In the genomic region with DNA sequence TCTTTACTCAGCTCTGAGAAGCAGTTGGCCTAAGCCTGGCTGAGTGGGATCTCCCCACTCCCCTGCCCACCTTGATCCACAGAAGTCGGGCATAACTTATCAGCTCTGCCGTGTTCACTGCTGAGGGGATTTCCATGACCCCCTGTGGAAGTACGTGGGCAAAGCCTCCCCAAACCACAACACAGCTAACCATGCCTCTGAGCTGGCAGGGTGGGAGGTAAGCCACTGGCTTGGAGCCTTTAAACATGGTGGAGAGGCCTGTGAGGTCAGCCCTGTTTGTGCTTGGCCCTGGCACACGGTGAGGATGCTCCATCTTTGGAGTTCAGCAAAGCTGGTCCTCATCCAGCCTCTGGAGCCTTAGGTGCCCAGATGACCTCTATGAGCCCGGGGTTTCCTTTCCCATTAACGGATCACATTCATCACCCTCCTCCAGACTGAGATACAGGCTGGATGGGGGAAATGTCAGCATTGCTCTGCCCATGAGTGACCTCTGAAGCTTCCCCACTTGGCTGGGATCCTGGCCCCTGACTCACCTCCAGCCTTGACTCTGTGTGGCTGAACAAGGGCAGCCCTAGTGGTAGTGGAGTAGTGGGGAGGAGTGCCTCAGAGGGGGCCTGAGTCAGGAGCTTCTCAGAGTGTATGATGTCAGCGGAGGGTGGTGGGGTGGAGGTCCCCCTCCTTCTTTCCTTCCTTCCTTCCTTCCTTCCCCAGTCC, we compare ENCODE assay signal across 9 cellular contexts. TPM values are rescaled to one million over a fixed set of nuclear protein-coding genes. Genes with fewer than 3 reads are reported as not detected.
A peak's percentile ranks its signal among the peaks of the same experiment; 100 is the strongest.
DNase-seq lines count a peak whose midpoint lies in the region; ATAC-seq and TF ChIP-seq lines count a peak whose summit lies in the region.
"Had no signal": no experiment of that assay in that cellular context is flagged by ENCODE, and none has a peak within 500 bp of the region (broad histone marks: within the 10 kb centered on the region; RNA-seq: fewer than 3 reads in every experiment).

No MANE protein-coding gene starts in this region.

- intact Hi-C loops in activated CD8-positive, alpha-beta T cell treated with anti-CD3 and anti-CD28 coated beads for 36 hours (cut with micrococcal nuclease) = no loop called here

- H3K27ac ChIP-seq in stomach smooth muscle (ENCODE audit: low read length) = peak overlapping the region; percentile 100
- H3K27ac ChIP-seq: C4-2B had no signal

- no peak overlapping the region for H3K4me3 ChIP-seq in kidney epithelial cell (ENCODE audit: low read depth, low read length)
- peak overlapping the region in 1 of 2 donors; percentile 29 for H3K4me3 ChIP-seq in stomach smooth muscle (ENCODE audit: low read length in 2 of 2)

- CTCF ChIA-PET in activated CD8-positive, alpha-beta T cell treated with anti-CD3 and anti-CD28 coated beads for 36 hours (lab: Charles Lee) = interaction anchor here (0.6 to 7.7 kb wide), 6 partner anchors 9 to 199 kb away, joined by 3 to 44 read pairs (median 6); no protein-coding TSS in a partner anchor
- CTCF ChIA-PET in activated CD8-positive, alpha-beta T cell treated with anti-CD3 and anti-CD28 coated beads, Interleukin-2, amount 10 ng/mL, durations not matched to agents 7 days and 5 days (lab: Charles Lee) = interaction anchor here (1.2 to 2.5 kb wide), 3 partner anchors 9 to 237 kb away, joined by 3 to 14 read pairs (median 10); no protein-coding TSS in a partner anchor

- H3K27me3 Mint-ChIP-seq in activated CD8-positive, alpha-beta T cell treated with anti-CD3 and anti-CD28 coated beads for 36 hours = no peaks in the 10 kb centered on the region
- peaks cover 2% of the 10 kb centered on the region for H3K27me3 Mint-ChIP-seq in activated CD8-positive, alpha-beta T cell treated with anti-CD3 and anti-CD28 coated beads, Interleukin-2, amount 10 ng/mL, durations not matched to agents 7 days and 5 days (ENCODE audit: low read depth)
- H3K27me3 Mint-ChIP-seq in activated naive CD8-positive, alpha-beta T cell treated with anti-CD3 and anti-CD28 coated beads for 36 hours = no peaks in the 10 kb centered on the region

- H3K27me3 ChIP-seq in kidney epithelial cell (ENCODE audit: control insufficient read depth, insufficient read depth, low read length) (no peaks in the 10 kb centered on the region), stomach smooth muscle (ENCODE audit: control insufficient read depth in 1 of 2, insufficient read depth in 2 of 2, low read length in 2 of 2) (no peaks in the 10 kb centered on the region)

- H3K9me3 ChIP-seq in stomach smooth muscle (ENCODE audit: control insufficient read depth in 2 of 2, low read length in 2 of 2) = no peaks in the 10 kb centered on the region

- H3K4me1 Mint-ChIP-seq in activated CD8-positive, alpha-beta T cell treated with anti-CD3 and anti-CD28 coated beads for 36 hours (ENCODE audit: low read depth) = peaks cover 47% of the 10 kb centered on the region
- peaks cover 9% of the 10 kb centered on the region for H3K4me1 Mint-ChIP-seq in activated CD8-positive, alpha-beta T cell treated with anti-CD3 and anti-CD28 coated beads, Interleukin-2, amount 10 ng/mL, durations not matched to agents 7 days and 5 days (ENCODE audit: low read depth)
- peaks cover 41% of the 10 kb centered on the region for H3K4me1 Mint-ChIP-seq in activated naive CD8-positive, alpha-beta T cell treated with anti-CD3 and anti-CD28 coated beads for 36 hours

- no peaks in the 10 kb centered on the region for H3K9me3 Mint-ChIP-seq in activated CD8-positive, alpha-beta T cell treated with anti-CD3 and anti-CD28 coated beads for 36 hours
- H3K9me3 Mint-ChIP-seq in activated CD8-positive, alpha-beta T cell treated with anti-CD3 and anti-CD28 coated beads, Interleukin-2, amount 10 ng/mL, durations not matched to agents 7 days and 5 days (ENCODE audit: insufficient read depth) = no peaks in the 10 kb centered on the region
- no peaks in the 10 kb centered on the region for H3K9me3 Mint-ChIP-seq in activated naive CD8-positive, alpha-beta T cell treated with anti-CD3 and anti-CD28 coated beads for 36 hours

- H3K4me1 ChIP-seq in stomach smooth muscle (ENCODE audit: control insufficient read depth, insufficient read depth, low read length) = peaks cover 95% of the 10 kb centered on the region

- TF ChIP-seq CTCF in activated CD8-positive, alpha-beta T cell treated with anti-CD3 and anti-CD28 coated beads for 36 hours (IDR thresholded peaks at IDR 0.05) = no peak
- no peak for TF ChIP-seq CTCF in kidney epithelial cell (IDR thresholded peaks at IDR 0.05; ENCODE audit: insufficient read depth, low read length, poor library complexity, severe bottlenecking)

- ATAC-seq in activated CD8-positive, alpha-beta T cell treated with anti-CD3 and anti-CD28 coated beads for 36 hours = peak; percentile 49
- no peak for ATAC-seq in activated CD8-positive, alpha-beta T cell treated with anti-CD3 and anti-CD28 coated beads, Interleukin-2, amount 10 ng/mL, durations not matched to agents 7 days and 5 days
- no peak for ATAC-seq in GM18502 (IDR thresholded peaks at IDR 0.05; ENCODE audit: poor library complexity, unreplicated experiment)

- DNase-seq in activated CD8-positive, alpha-beta T cell treated with anti-CD3 and anti-CD28 coated beads for 36 hours = peak; percentile 51
- DNase-seq in activated CD8-positive, alpha-beta T cell treated with anti-CD3 and anti-CD28 coated beads, Interleukin-2, amount 10 ng/mL, durations not matched to agents 7 days and 5 days = no peak
- peak; percentile 54 for DNase-seq in activated naive CD8-positive, alpha-beta T cell treated with anti-CD3 and anti-CD28 coated beads for 36 hours
- DNase-seq in kidney epithelial cell (ENCODE audit: low read depth) (peak; percentile 81), DMS114 treated with DMSO at 0.1 percent for 48 hours (lab: John Stamatoyannopoulos, UW; ENCODE audit: unreplicated experiment) (no peak), NCI-H345 treated with DMSO at 0.1 percent for 48 hours (lab: John Stamatoyannopoulos, UW; ENCODE audit: unreplicated experiment) (no peak)

- H3K36me3 Mint-ChIP-seq in activated CD8-positive, alpha-beta T cell treated with anti-CD3 and anti-CD28 coated beads for 36 hours (ENCODE audit: low read depth) = no peaks in the 10 kb centered on the region
- H3K36me3 Mint-ChIP-seq in activated CD8-positive, alpha-beta T cell treated with anti-CD3 and anti-CD28 coated beads, Interleukin-2, amount 10 ng/mL, durations not matched to agents 7 days and 5 days (ENCODE audit: low read depth) = no peaks in the 10 kb centered on the region
- H3K36me3 Mint-ChIP-seq in activated naive CD8-positive, alpha-beta T cell treated with anti-CD3 and anti-CD28 coated beads for 36 hours = no peaks in the 10 kb centered on the region

- no peak overlapping the region for H3K4me3 Mint-ChIP-seq in activated CD8-positive, alpha-beta T cell treated with anti-CD3 and anti-CD28 coated beads for 36 hours
- no peak overlapping the region for H3K4me3 Mint-ChIP-seq in activated CD8-positive, alpha-beta T cell treated with anti-CD3 and anti-CD28 coated beads, Interleukin-2, amount 10 ng/mL, durations not matched to agents 7 days and 5 days
- no peak overlapping the region for H3K4me3 Mint-ChIP-seq in activated naive CD8-positive, alpha-beta T cell treated with anti-CD3 and anti-CD28 coated beads for 36 hours

- H3K27ac Mint-ChIP-seq in activated CD8-positive, alpha-beta T cell treated with anti-CD3 and anti-CD28 coated beads for 36 hours = peak overlapping the region; percentile 68
- no peak overlapping the region for H3K27ac Mint-ChIP-seq in activated CD8-positive, alpha-beta T cell treated with anti-CD3 and anti-CD28 coated beads, Interleukin-2, amount 10 ng/mL, durations not matched to agents 7 days and 5 days
- peak overlapping the region; percentile 9 for H3K27ac Mint-ChIP-seq in activated naive CD8-positive, alpha-beta T cell treated with anti-CD3 and anti-CD28 coated beads for 36 hours

- H3K9ac ChIP-seq in stomach smooth muscle (ENCODE audit: low read length in 2 of 2) = no peak overlapping the region

- POLR2A ChIA-PET in activated CD8-positive, alpha-beta T cell treated with anti-CD3 and anti-CD28 coated beads for 36 hours (lab: Charles Lee) = interaction anchor here (1.1 kb wide), 1 partner anchor 8 kb away, joined by 3 read pairs; no protein-coding TSS in a partner anchor
- POLR2A ChIA-PET in activated CD8-positive, alpha-beta T cell treated with anti-CD3 and anti-CD28 coated beads, Interleukin-2, amount 10 ng/mL, durations not matched to agents 7 days and 5 days (lab: Charles Lee) = no interaction called here

- H3K36me3 ChIP-seq in kidney epithelial cell (ENCODE audit: control insufficient read depth, insufficient read depth, low read length) = peaks cover 13% of the 10 kb centered on the region
- peaks cover 37 to 62% of the 10 kb centered on the region in 2 donors for H3K36me3 ChIP-seq in stomach smooth muscle (ENCODE audit: control insufficient read depth in 2 of 2, insufficient read depth in 2 of 2, low read length in 2 of 2)

RNA-seq across cellular contexts. Expression of gene PDLIM4, which starts 6.2 kb away (rescaled TPM):
- total RNA-seq in activated CD8-positive, alpha-beta T cell treated with anti-CD3 and anti-CD28 coated beads for 36 hours = not detected
- total RNA-seq in activated CD8-positive, alpha-beta T cell treated with anti-CD3 and anti-CD28 coated beads, Interleukin-2, amount 10 ng/mL, durations not matched to agents 7 days and 5 days = not detected
- total RNA-seq in activated naive CD8-positive, alpha-beta T cell treated with anti-CD3 and anti-CD28 coated beads for 36 hours = under 1 TPM in 1 of 2 experiments, not detected in 1; 0.31 TPM
- total RNA-seq in kidney epithelial cell = 146 and 164 TPM in 2 replicates

RNA-seq across cellular contexts. Expression of gene SLC22A4, which starts 30.5 kb away (rescaled TPM):
- under 1 TPM; 0.74 to 0.88 TPM for total RNA-seq in activated CD8-positive, alpha-beta T cell treated with anti-CD3 and anti-CD28 coated beads for 36 hours
- total RNA-seq in activated CD8-positive, alpha-beta T cell treated with anti-CD3 and anti-CD28 coated beads, Interleukin-2, amount 10 ng/mL, durations not matched to agents 7 days and 5 days = not detected
- total RNA-seq in activated naive CD8-positive, alpha-beta T cell treated with anti-CD3 and anti-CD28 coated beads for 36 hours = 1 to 10 TPM in 1 of 2 experiments, under 1 TPM in 1; 0.95 to 1.3 TPM
- 1.8 and 2.3 TPM in 2 replicates for total RNA-seq in kidney epithelial cell

RNA-seq across cellular contexts. Expression of gene P4HA2, which starts 36.1 kb away (rescaled TPM):
- total RNA-seq in activated CD8-positive, alpha-beta T cell treated with anti-CD3 and anti-CD28 coated beads for 36 hours = 10 to 100 TPM; 17.3 to 18.6 TPM
- total RNA-seq in activated CD8-positive, alpha-beta T cell treated with anti-CD3 and anti-CD28 coated beads, Interleukin-2, amount 10 ng/mL, durations not matched to agents 7 days and 5 days = 10 to 100 TPM; 11.4 to 13.5 TPM
- 1 to 10 TPM; 8.1 to 8.7 TPM for total RNA-seq in activated naive CD8-positive, alpha-beta T cell treated with anti-CD3 and anti-CD28 coated beads for 36 hours
- 71.5 and 77.5 TPM in 2 replicates for total RNA-seq in kidney epithelial cell

Comparison
In these comparisons a context has a peak if more than half of its experiments do, and no peak if none do; other contexts are left out.
1. DNase-seq: peak in activated CD8-positive, alpha-beta T cell treated with anti-CD3 and anti-CD28 coated beads for 36 hours (single experiment), activated naive CD8-positive, alpha-beta T cell treated with anti-CD3 and anti-CD28 coated beads for 36 hours (single experiment) and kidney epithelial cell (single experiment); none in activated CD8-positive, alpha-beta T cell treated with anti-CD3 and anti-CD28 coated beads, Interleukin-2, amount 10 ng/mL, durations not matched to agents 7 days and 5 days (single experiment), DMS114 treated with DMSO at 0.1 percent for 48 hours (single experiment) and NCI-H345 treated with DMSO at 0.1 percent for 48 hours (single experiment).
2. RNA of gene PDLIM4, which starts 6.2 kb away (total RNA-seq): 146 to 164 TPM in kidney epithelial cell; 0.31 TPM in activated naive CD8-positive, alpha-beta T cell treated with anti-CD3 and anti-CD28 coated beads for 36 hours, not detected in activated CD8-positive, alpha-beta T cell treated with anti-CD3 and anti-CD28 coated beads for 36 hours and not detected in activated CD8-positive, alpha-beta T cell treated with anti-CD3 and anti-CD28 coated beads, Interleukin-2, amount 10 ng/mL, durations not matched to agents 7 days and 5 days; every median in the first group is over 100 times any median in the second.